ENCODE assay signal across 11 cellular contexts in genomic region chr7:129969881-129970446, GRCh38. TPM values are rescaled to one million over a fixed set of nuclear protein-coding genes. Genes with fewer than 3 reads are reported as not detected.
DNase-seq lines count a peak whose midpoint lies in the region; ATAC-seq and TF ChIP-seq lines count a peak whose summit lies in the region.
"Had no signal": no experiment of that assay in that cellular context is flagged by ENCODE, and none has a peak within 500 bp of the region (broad histone marks: within the 10 kb centered on the region; RNA-seq: fewer than 3 reads in every experiment).

No MANE protein-coding gene starts in this region.

- 36% methylated on average over 3 of the region's 3 CpGs for WGBS in prostate gland

- no peak for TF ChIP-seq POLR2A in prostate gland (IDR thresholded peaks at IDR 0.05)

- H3K4me1 ChIP-seq in SJCRH30 (no peaks in the 10 kb centered on the region; the same call in 1 of the 2 replicates), prostate gland (replicated peaks) (no peaks in the 10 kb centered on the region)

- TF ChIP-seq CTCF in prostate gland (IDR thresholded peaks at IDR 0.05) = no peak

- H3K27ac ChIP-seq in SJCRH30 = no peak overlapping the region
- peak overlapping the region in 1 of 2 donors; percentile 27 for H3K27ac ChIP-seq in prostate gland

- intact Hi-C loops in prostate gland (cut with DNase I) = no loop called here

- H3K9me3 ChIP-seq in SJCRH30 (replicated peaks) (no peaks in the 10 kb centered on the region), prostate gland (no peaks in the 10 kb centered on the region)

- ATAC-seq in HG03139 (IDR thresholded peaks at IDR 0.05; ENCODE audit: unreplicated experiment) = no peak
- no peak for ATAC-seq in GM21786 (IDR thresholded peaks at IDR 0.05; ENCODE audit: unreplicated experiment)

- H3K4me3 ChIP-seq in SJCRH30 (no peak overlapping the region), prostate gland (no peak overlapping the region)

- peak; percentile 39 for DNase-seq in GM04504 (ENCODE audit: low read depth)
- DNase-seq in SJCRH30 = peak; percentile 31 to 40
- peak; percentile 31 for DNase-seq in fibroblast of peridontal ligament (ENCODE audit: extremely low read depth)
- peak; percentile 42 for DNase-seq in prostate gland (ENCODE audit: low spot score)
- no peak for DNase-seq in stimulated activated CD4-positive, alpha-beta T cell treated with anti-CD3 and anti-CD28 coated beads, Interleukin-2, amount 100 ng/mL, for 24 hours
- DNase-seq in HuH-7 (ENCODE audit: low spot score) = no peak
- DNase-seq: activated CD4-positive, alpha-beta T cell treated with anti-CD3 and anti-CD28 coated beads, Interleukin-2, amount 50 U/mL, for 1 hour; NCI-H1930; nucleus accumbens had no signal

- H3K36me3 ChIP-seq in SJCRH30 (no peaks in the 10 kb centered on the region), prostate gland (no peaks in the 10 kb centered on the region)

- H3K27me3 ChIP-seq in SJCRH30 (no peaks in the 10 kb centered on the region), prostate gland (replicated peaks; ENCODE audit: insufficient read depth) (no peaks in the 10 kb centered on the region)

RNA-seq across cellular contexts. Expression of gene UBE2H, which starts 17.2 kb away (rescaled TPM):
- total RNA-seq in SJCRH30 (2014; rRNA removed; shearing (Covaris generic)) = 39.3 and 42.3 TPM in 2 replicates
- 100 to 1,000 TPM in 1 of 2 donors, 10 to 100 TPM in 1; 78.4 to 105 TPM for total RNA-seq in prostate gland

Comparison
In these comparisons a context has a peak if more than half of its experiments do, and no peak if none do; other contexts are left out.
1. DNase-seq: peak in GM04504 (single experiment), SJCRH30 (2 of 2), fibroblast of peridontal ligament (single experiment) and prostate gland (single experiment); none in stimulated activated CD4-positive, alpha-beta T cell treated with anti-CD3 and anti-CD28 coated beads, Interleukin-2, amount 100 ng/mL, for 24 hours (0 of 2) and HuH-7 (single experiment).